In the genomic region with DNA sequence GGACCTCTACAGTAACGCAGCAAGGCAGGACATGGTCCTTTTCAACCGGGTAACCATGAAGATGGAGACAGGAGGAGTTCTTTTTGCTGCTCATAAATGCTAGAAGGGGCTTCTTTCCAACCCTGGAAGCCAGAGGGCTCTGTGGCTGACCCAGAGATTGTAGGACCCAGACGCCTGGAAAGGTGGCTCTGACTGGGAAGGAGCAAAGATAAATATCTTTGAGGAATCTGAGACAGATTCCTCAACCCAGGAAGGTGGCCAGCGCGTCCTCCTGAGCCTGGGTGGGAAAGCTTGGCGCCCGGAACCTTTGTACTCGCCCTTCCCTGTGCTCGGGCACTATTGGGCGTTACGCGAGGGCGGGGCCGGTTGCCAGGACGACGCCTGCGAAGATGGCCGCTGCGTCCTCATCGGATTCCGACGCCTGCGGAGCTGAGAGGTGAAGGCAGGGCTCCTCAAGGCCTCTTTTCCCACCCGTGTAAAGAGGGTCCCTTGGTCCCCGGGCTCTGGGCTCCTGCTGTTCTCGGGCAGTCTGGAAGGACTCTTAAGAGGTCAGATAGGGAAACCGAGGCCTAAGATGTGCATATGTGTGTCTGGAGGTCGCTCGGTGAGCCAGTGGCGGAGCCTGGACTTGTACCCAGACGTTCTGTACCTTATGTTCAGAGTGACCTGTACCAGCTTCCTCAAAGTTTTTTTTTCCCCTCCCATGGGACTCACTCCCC, we compare ENCODE assay signal across 1 cellular context.
A peak's percentile ranks its signal among the peaks of the same experiment; 100 is the strongest.
TF ChIP-seq lines count a peak whose summit lies in the region.

A gene (plus strand): TSS at position 365 of the 719 bp plus-strand sequence. CDS start 25 bp downstream, at position 390.

TF ChIP-seq in HepG2, 621 proteins besides CTCF, POLR2A, EP300 and RAD21 (continued from another document and continues in another):
- TF ChIP-seq KAT2B (IDR thresholded peaks at IDR 0.05; ENCODE audit: borderline replicate concordance, low read depth, low read length) (no peak), ZFX (CRISPR knock-in tag; IDR thresholded peaks at IDR 0.05; ENCODE audit: low read depth) (peak; percentile 94), ZNF605 (CRISPR knock-in tag; IDR thresholded peaks at IDR 0.05) (peak; percentile 59; the same call in 1 of the 2 replicates), KMT2A (CRISPR knock-in tag; IDR thresholded peaks at IDR 0.05) (peak; percentile 87), TAF15 (IDR thresholded peaks at IDR 0.05; ENCODE audit: low read depth, low read length, poor library complexity, severe bottlenecking) (no peak), ZBTB3 (CRISPR knock-in tag; IDR thresholded peaks at IDR 0.05; ENCODE audit: borderline replicate concordance, low read depth) (no peak), NFKB2 (CRISPR knock-in tag; IDR thresholded peaks at IDR 0.05; ENCODE audit: borderline replicate concordance) (peak; percentile 79; the same call in 1 of the 2 replicates), ZSCAN21 (CRISPR knock-in tag; IDR thresholded peaks at IDR 0.05; ENCODE audit: borderline replicate concordance) (peak; percentile 83; the same call in 1 of the 2 replicates), ZNF672 (CRISPR knock-in tag; IDR thresholded peaks at IDR 0.05) (no peak), HIVEP1 (CRISPR knock-in tag; IDR thresholded peaks at IDR 0.05) (0 out of 2 replicates have a peak, but pooled peaks have one; percentile 39), ZNF235 (CRISPR knock-in tag; IDR thresholded peaks at IDR 0.05; ENCODE audit: borderline replicate concordance) (peak; percentile 94; the same call in 1 of the 2 replicates), SP2 (CRISPR knock-in tag; IDR thresholded peaks at IDR 0.05) (peak; percentile 79), BRCA1 (CRISPR knock-in tag; IDR thresholded peaks at IDR 0.05) (no peak), ZSCAN22 (CRISPR knock-in tag; IDR thresholded peaks at IDR 0.05) (no peak), ZNF263 (CRISPR knock-in tag; IDR thresholded peaks at IDR 0.05) (peak; percentile 37; the same call in 1 of the 2 replicates), NCOR1 (IDR thresholded peaks at IDR 0.05; ENCODE audit: borderline replicate concordance, low read length) (0 out of 2 replicates have a peak, but pooled peaks have one; percentile 6), ATAD3A (CRISPR knock-in tag; IDR thresholded peaks at IDR 0.05) (no peak), ZBTB7A (CRISPR knock-in tag; IDR thresholded peaks at IDR 0.05) (peak; percentile 50; the same call in 1 of the 2 replicates), ZNF501 (CRISPR knock-in tag; IDR thresholded peaks at IDR 0.05) (peak; percentile 94), GABPB1 (CRISPR knock-in tag; IDR thresholded peaks at IDR 0.05) (peak; percentile 94), NFKBIZ (CRISPR knock-in tag; IDR thresholded peaks at IDR 0.05) (peak; percentile 68; the same call in 1 of the 2 replicates), ISL2 (CRISPR knock-in tag; IDR thresholded peaks at IDR 0.05) (0 out of 2 replicates have a peak, but pooled peaks have one; percentile 37), FLYWCH1 (CRISPR knock-in tag; IDR thresholded peaks at IDR 0.05) (no peak), SP5 (CRISPR knock-in tag; IDR thresholded peaks at IDR 0.05; ENCODE audit: borderline replicate concordance, low read depth) (peak; percentile 92), SP4 (CRISPR knock-in tag; IDR thresholded peaks at IDR 0.05) (peak; percentile 90), IRF2 (CRISPR knock-in tag; IDR thresholded peaks at IDR 0.05) (peak; percentile 75), ZNF367 (CRISPR knock-in tag; IDR thresholded peaks at IDR 0.05; ENCODE audit: borderline replicate concordance) (no peak), PPARG (CRISPR knock-in tag; conservative IDR thresholded peaks at IDR 0.05) (0 out of 2 replicates have a peak, but pooled peaks have one; percentile 25), RFXAP (CRISPR knock-in tag; IDR thresholded peaks at IDR 0.05; ENCODE audit: borderline replicate concordance) (peak; percentile 77; the same call in 1 of the 2 replicates), ISX (CRISPR knock-in tag; conservative IDR thresholded peaks at IDR 0.05) (no peak), SALL1 (CRISPR knock-in tag; IDR thresholded peaks at IDR 0.05) (peak; percentile 75), ZNF616 (CRISPR knock-in tag; IDR thresholded peaks at IDR 0.05; ENCODE audit: low read depth) (no peak), ZNF431 (CRISPR knock-in tag; IDR thresholded peaks at IDR 0.05; ENCODE audit: borderline replicate concordance, low read depth) (peak; percentile 33; the same call in 1 of the 2 replicates), ZNF24 (IDR thresholded peaks at IDR 0.05) (peak; percentile 54; the same call in 1 of the 2 replicates)
- TF ChIP-seq, protein P1, sequence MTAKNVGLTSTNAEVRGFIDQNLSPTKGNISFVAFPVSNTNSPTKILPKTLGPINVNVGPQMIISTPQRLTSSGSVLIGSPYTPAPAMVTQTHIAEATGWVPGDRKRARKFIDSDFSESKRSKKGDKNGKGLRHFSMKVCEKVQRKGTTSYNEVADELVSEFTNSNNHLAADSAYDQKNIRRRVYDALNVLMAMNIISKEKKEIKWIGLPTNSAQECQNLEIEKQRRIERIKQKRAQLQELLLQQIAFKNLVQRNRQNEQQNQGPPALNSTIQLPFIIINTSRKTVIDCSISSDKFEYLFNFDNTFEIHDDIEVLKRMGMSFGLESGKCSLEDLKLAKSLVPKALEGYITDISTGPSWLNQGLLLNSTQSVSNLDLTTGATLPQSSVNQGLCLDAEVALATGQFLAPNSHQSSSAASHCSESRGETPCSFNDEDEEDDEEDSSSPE (CRISPR knock-in tag; IDR thresholded peaks at IDR 0.05) = peak; percentile 54
- TF ChIP-seq, protein P2, sequence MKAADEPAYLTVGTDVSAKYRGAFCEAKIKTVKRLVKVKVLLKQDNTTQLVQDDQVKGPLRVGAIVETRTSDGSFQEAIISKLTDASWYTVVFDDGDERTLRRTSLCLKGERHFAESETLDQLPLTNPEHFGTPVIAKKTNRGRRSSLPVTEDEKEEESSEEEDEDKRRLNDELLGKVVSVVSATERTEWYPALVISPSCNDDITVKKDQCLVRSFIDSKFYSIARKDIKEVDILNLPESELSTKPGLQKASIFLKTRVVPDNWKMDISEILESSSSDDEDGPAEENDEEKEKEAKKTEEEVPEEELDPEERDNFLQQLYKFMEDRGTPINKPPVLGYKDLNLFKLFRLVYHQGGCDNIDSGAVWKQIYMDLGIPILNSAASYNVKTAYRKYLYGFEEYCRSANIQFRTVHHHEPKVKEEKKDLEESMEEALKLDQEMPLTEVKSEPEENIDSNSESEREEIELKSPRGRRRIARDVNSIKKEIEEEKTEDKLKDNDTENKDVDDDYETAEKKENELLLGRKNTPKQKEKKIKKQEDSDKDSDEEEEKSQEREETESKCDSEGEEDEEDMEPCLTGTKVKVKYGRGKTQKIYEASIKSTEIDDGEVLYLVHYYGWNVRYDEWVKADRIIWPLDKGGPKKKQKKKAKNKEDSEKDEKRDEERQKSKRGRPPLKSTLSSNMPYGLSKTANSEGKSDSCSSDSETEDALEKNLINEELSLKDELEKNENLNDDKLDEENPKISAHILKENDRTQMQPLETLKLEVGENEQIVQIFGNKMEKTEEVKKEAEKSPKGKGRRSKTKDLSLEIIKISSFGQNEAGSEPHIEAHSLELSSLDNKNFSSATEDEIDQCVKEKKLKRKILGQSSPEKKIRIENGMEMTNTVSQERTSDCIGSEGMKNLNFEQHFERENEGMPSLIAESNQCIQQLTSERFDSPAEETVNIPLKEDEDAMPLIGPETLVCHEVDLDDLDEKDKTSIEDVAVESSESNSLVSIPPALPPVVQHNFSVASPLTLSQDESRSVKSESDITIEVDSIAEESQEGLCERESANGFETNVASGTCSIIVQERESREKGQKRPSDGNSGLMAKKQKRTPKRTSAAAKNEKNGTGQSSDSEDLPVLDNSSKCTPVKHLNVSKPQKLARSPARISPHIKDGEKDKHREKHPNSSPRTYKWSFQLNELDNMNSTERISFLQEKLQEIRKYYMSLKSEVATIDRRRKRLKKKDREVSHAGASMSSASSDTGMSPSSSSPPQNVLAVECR (CRISPR knock-in tag; IDR thresholded peaks at IDR 0.05; ENCODE audit: borderline replicate concordance) = peak; percentile 97
- TF ChIP-seq, protein P3, sequence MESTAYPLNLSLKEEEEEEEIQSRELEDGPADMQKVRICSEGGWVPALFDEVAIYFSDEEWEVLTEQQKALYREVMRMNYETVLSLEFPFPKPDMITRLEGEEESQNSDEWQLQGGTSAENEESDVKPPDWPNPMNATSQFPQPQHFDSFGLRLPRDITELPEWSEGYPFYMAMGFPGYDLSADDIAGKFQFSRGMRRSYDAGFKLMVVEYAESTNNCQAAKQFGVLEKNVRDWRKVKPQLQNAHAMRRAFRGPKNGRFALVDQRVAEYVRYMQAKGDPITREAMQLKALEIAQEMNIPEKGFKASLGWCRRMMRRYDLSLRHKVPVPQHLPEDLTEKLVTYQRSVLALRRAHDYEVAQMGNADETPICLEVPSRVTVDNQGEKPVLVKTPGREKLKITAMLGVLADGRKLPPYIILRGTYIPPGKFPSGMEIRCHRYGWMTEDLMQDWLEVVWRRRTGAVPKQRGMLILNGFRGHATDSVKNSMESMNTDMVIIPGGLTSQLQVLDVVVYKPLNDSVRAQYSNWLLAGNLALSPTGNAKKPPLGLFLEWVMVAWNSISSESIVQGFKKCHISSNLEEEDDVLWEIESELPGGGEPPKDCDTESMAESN (CRISPR knock-in tag; conservative IDR thresholded peaks at IDR 0.05) = peak; percentile 63; the same call in 1 of the 2 replicates
- TF ChIP-seq, protein P4, sequence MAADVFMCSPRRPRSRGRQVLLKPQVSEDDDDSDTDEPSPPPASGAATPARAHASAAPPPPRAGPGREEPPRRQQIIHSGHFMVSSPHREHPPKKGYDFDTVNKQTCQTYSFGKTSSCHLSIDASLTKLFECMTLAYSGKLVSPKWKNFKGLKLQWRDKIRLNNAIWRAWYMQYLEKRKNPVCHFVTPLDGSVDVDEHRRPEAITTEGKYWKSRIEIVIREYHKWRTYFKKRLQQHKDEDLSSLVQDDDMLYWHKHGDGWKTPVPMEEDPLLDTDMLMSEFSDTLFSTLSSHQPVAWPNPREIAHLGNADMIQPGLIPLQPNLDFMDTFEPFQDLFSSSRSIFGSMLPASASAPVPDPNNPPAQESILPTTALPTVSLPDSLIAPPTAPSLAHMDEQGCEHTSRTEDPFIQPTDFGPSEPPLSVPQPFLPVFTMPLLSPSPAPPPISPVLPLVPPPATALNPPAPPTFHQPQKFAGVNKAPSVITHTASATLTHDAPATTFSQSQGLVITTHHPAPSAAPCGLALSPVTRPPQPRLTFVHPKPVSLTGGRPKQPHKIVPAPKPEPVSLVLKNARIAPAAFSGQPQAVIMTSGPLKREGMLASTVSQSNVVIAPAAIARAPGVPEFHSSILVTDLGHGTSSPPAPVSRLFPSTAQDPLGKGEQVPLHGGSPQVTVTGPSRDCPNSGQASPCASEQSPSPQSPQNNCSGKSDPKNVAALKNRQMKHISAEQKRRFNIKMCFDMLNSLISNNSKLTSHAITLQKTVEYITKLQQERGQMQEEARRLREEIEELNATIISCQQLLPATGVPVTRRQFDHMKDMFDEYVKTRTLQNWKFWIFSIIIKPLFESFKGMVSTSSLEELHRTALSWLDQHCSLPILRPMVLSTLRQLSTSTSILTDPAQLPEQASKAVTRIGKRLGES (CRISPR knock-in tag; IDR thresholded peaks at IDR 0.05; ENCODE audit: borderline replicate concordance) = no peak
- TF ChIP-seq, protein P5, sequence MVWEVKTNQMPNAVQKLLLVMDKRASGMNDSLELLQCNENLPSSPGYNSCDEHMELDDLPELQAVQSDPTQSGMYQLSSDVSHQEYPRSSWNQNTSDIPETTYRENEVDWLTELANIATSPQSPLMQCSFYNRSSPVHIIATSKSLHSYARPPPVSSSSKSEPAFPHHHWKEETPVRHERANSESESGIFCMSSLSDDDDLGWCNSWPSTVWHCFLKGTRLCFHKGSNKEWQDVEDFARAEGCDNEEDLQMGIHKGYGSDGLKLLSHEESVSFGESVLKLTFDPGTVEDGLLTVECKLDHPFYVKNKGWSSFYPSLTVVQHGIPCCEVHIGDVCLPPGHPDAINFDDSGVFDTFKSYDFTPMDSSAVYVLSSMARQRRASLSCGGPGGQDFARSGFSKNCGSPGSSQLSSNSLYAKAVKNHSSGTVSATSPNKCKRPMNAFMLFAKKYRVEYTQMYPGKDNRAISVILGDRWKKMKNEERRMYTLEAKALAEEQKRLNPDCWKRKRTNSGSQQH (CRISPR knock-in tag; IDR thresholded peaks at IDR 0.05; ENCODE audit: low read depth) = peak; percentile 63
- TF ChIP-seq, protein P6, sequence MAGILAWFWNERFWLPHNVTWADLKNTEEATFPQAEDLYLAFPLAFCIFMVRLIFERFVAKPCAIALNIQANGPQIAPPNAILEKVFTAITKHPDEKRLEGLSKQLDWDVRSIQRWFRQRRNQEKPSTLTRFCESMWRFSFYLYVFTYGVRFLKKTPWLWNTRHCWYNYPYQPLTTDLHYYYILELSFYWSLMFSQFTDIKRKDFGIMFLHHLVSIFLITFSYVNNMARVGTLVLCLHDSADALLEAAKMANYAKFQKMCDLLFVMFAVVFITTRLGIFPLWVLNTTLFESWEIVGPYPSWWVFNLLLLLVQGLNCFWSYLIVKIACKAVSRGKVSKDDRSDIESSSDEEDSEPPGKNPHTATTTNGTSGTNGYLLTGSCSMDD (CRISPR knock-in tag; IDR thresholded peaks at IDR 0.05) = no peak
- TF ChIP-seq, protein P7, sequence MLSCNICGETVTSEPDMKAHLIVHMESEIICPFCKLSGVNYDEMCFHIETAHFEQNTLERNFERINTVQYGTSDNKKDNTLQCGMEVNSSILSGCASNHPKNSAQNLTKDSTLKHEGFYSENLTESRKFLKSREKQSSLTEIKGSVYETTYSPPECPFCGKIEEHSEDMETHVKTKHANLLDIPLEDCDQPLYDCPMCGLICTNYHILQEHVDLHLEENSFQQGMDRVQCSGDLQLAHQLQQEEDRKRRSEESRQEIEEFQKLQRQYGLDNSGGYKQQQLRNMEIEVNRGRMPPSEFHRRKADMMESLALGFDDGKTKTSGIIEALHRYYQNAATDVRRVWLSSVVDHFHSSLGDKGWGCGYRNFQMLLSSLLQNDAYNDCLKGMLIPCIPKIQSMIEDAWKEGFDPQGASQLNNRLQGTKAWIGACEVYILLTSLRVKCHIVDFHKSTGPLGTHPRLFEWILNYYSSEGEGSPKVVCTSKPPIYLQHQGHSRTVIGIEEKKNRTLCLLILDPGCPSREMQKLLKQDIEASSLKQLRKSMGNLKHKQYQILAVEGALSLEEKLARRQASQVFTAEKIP (CRISPR knock-in tag; IDR thresholded peaks at IDR 0.05; ENCODE audit: borderline replicate concordance) = no peak
